Comparison of ENCODE assay signal across 25 cellular contexts in genomic region chr7:138554674-138555073, GRCh38.
"Had no signal": no experiment of that assay in that cellular context is flagged by ENCODE, and none has a peak within 500 bp of the region (broad histone marks: within the 10 kb centered on the region; RNA-seq: fewer than 3 reads in every experiment).

No MANE protein-coding gene starts in this region.

- FAIRE-seq: endometrium, keratinocyte had no signal

- H3K27ac Mint-ChIP-seq: naive thymus-derived CD4-positive, alpha-beta T cell had no signal

- H3K27me3 Mint-ChIP-seq: naive thymus-derived CD4-positive, alpha-beta T cell had no signal

- H3K4me1 ChIP-seq: colonic mucosa, esophagus squamous epithelium, gastrocnemius medialis, left lung, lower lobe of right lung had no signal

- H3K27ac ChIP-seq: colonic mucosa, dorsolateral prefrontal cortex, epithelial cell of prostate, esophagus squamous epithelium, gastrocnemius medialis, heart right ventricle, left lung, lower lobe of right lung had no signal

- H3K9me3 ChIP-seq: colonic mucosa had no signal

- ATAC-seq: esophagus mucosa; gastrocnemius medialis; heart right ventricle; left cardiac atrium; left lung; left ventricle myocardium superior; lower lobe of right lung; naive thymus-derived CD4-positive, alpha-beta T cell had no signal

- H3K4me1 Mint-ChIP-seq: mesothelial cell of epicardium; naive thymus-derived CD4-positive, alpha-beta T cell had no signal

- DNase-seq: colonic mucosa; dermis blood vessel endothelial cell; dorsolateral prefrontal cortex; effector CD4-positive, alpha-beta T cell; effector memory CD4-positive, alpha-beta T cell; erythroblast; esophagus squamous epithelium; foreskin fibroblast; foreskin melanocyte; gastrocnemius medialis; glutamatergic neuron; head of caudate nucleus; heart right ventricle; hippocampal formation; left cardiac atrium; left lung; left ventricle myocardium superior; lower lobe of right lung; mesenchymal stem cell; naive thymus-derived CD4-positive, alpha-beta T cell had no signal

- H3K27me3 ChIP-seq: colonic mucosa, dorsolateral prefrontal cortex, esophagus squamous epithelium, gastrocnemius medialis, heart right ventricle, left lung had no signal

- H3K4me3 Mint-ChIP-seq: mesothelial cell of epicardium; naive thymus-derived CD4-positive, alpha-beta T cell had no signal

- H3K4me3 ChIP-seq: colonic mucosa, dorsolateral prefrontal cortex, esophagus squamous epithelium, gastrocnemius medialis, heart right ventricle, left lung, lower lobe of right lung had no signal
